Comparison of ENCODE assay signal across 24 cellular contexts in genomic region chr22:19975707-19976035, GRCh38. TPM values are rescaled to one million over a fixed set of nuclear protein-coding genes. Genes with fewer than 3 reads are reported as not detected.
DNase-seq lines count a peak whose midpoint lies in the region; ATAC-seq and TF ChIP-seq lines count a peak whose summit lies in the region.
"Had no signal": no experiment of that assay in that cellular context is flagged by ENCODE, and none has a peak within 500 bp of the region (broad histone marks: within the 10 kb centered on the region; RNA-seq: fewer than 3 reads in every experiment).

No MANE protein-coding gene starts in this region.

- no peak overlapping the region for H2AFZ ChIP-seq in Loucy (ENCODE audit: low read length)

- no peaks in the 10 kb centered on the region for H3K27me3 Mint-ChIP-seq in natural killer cell treated with Interleukin-12 subunit alpha and Interleukin-12 subunit beta and Interleukin-15 and Interleukin-18, amount 100 ng/mL, for 72 hours

- no peaks in the 10 kb centered on the region for H3K79me2 ChIP-seq in Loucy (ENCODE audit: insufficient read depth, low read length)

- no peaks in the 10 kb centered on the region for H3K9me3 Mint-ChIP-seq in natural killer cell treated with Interleukin-12 subunit alpha and Interleukin-12 subunit beta and Interleukin-15 and Interleukin-18, amount 100 ng/mL, for 72 hours

- ATAC-seq in natural killer cell treated with Interleukin-12 subunit alpha and Interleukin-12 subunit beta and Interleukin-15 and Interleukin-18, amount 100 ng/mL, for 72 hours: no peak
- no peak for ATAC-seq in GM21381 (IDR thresholded peaks at IDR 0.05; ENCODE audit: unreplicated experiment)
- ATAC-seq: activated CD8-positive, alpha-beta T cell treated with anti-CD3 and anti-CD28 coated beads, Interleukin-2, amount 10 ng/mL, durations not matched to agents 7 days and 5 days; Right ventricle myocardium inferior had no signal

- no peaks in the 10 kb centered on the region for H3K36me3 Mint-ChIP-seq in natural killer cell treated with Interleukin-12 subunit alpha and Interleukin-12 subunit beta and Interleukin-15 and Interleukin-18, amount 100 ng/mL, for 72 hours

- no peak for TF ChIP-seq CTCF in Loucy (conservative IDR thresholded peaks at IDR 0.05; ENCODE audit: low read length)

- H3K27ac ChIP-seq in BLaER1 treated with 17β-estradiol and CSF1 and Interleukin-3, amounts not matched to agents 10 nM and 100 nM: peak overlapping the region in 8 of 11 experiments; percentile 15 to 85 (median 72); a peak in 15 of 22 replicates
- peak overlapping the region; percentile 44 for H3K27ac ChIP-seq in caudate nucleus (ENCODE audit: low read depth, low read length)
- H3K27ac ChIP-seq: foreskin keratinocyte had no signal

- H3K9ac ChIP-seq in BLaER1 treated with 17β-estradiol and CSF1 and Interleukin-3, amounts not matched to agents 10 nM and 100 nM: peak overlapping the region in 9 of 11 experiments; percentile 1 to 76 (median 57); a peak in 13 of 22 replicates
- peak overlapping the region; percentile 70 for H3K9ac ChIP-seq in Loucy (ENCODE audit: low read depth, low read length, poor library complexity, severe bottlenecking)

- peaks cover 20 to 34% of the 10 kb centered on the region in 2 donors for H3K4me1 Mint-ChIP-seq in natural killer cell treated with Interleukin-12 subunit alpha and Interleukin-12 subunit beta and Interleukin-15 and Interleukin-18, amount 100 ng/mL, for 72 hours (ENCODE audit: low read depth in 2 of 2)

- peaks cover 0 to 76% (median 17%) of the 10 kb centered on the region in 11 experiments; a peak in 16 of 22 replicates for H4K20me1 ChIP-seq in BLaER1 treated with 17β-estradiol and CSF1 and Interleukin-3, amounts not matched to agents 10 nM and 100 nM
- no peaks in the 10 kb centered on the region for H4K20me1 ChIP-seq in Loucy (ENCODE audit: insufficient read depth, low read length, poor library complexity, severe bottlenecking)

- H3K9me3 ChIP-seq in BLaER1 treated with 17β-estradiol and CSF1 and Interleukin-3, amounts not matched to agents 10 nM and 100 nM (replicated peaks in 1 of 11): no peaks in the 10 kb centered on the region
- no peaks in the 10 kb centered on the region for H3K9me3 ChIP-seq in Loucy (ENCODE audit: insufficient read depth, low read depth, low read length)
- H3K9me3 ChIP-seq: stomach, upper lobe of left lung had no signal

- peak overlapping the region; percentile 18 to 92 (median 81); a peak in 20 of 22 replicates for H3K4me2 ChIP-seq in BLaER1 treated with 17β-estradiol and CSF1 and Interleukin-3, amounts not matched to agents 10 nM and 100 nM
- peak overlapping the region; percentile 78 for H3K4me2 ChIP-seq in Loucy (ENCODE audit: low read depth, low read length, poor library complexity, severe bottlenecking)

- no peaks in the 10 kb centered on the region for H3K9me2 ChIP-seq in Loucy (replicated peaks; ENCODE audit: low read depth, low read length)

- H3F3A ChIP-seq in Loucy (ENCODE audit: low read depth): 0 out of 2 replicates have a peak, but pooled peaks cover 5% of the 10 kb centered on the region

- H3K4me3 Mint-ChIP-seq in natural killer cell treated with Interleukin-12 subunit alpha and Interleukin-12 subunit beta and Interleukin-15 and Interleukin-18, amount 100 ng/mL, for 72 hours: no peak overlapping the region
- H3K4me3 Mint-ChIP-seq: activated CD8-positive, alpha-beta T cell treated with anti-CD3 and anti-CD28 coated beads, Interleukin-2, amount 10 ng/mL, durations not matched to agents 7 days and 5 days had no signal

- H3K4me1 ChIP-seq in BLaER1 treated with 17β-estradiol and CSF1 and Interleukin-3, amounts not matched to agents 10 nM and 100 nM: peaks cover 9 to 55% (median 38%) of the 10 kb centered on the region in 10 experiments
- H3K4me1 ChIP-seq in Loucy (ENCODE audit: insufficient read depth, low read length, poor library complexity, severe bottlenecking): peaks cover 26% of the 10 kb centered on the region

- peak overlapping the region; percentile 58 to 83 for H3K27ac Mint-ChIP-seq in natural killer cell treated with Interleukin-12 subunit alpha and Interleukin-12 subunit beta and Interleukin-15 and Interleukin-18, amount 100 ng/mL, for 72 hours

- H3K4me3 ChIP-seq in BLaER1 treated with 17β-estradiol and CSF1 and Interleukin-3, amounts not matched to agents 10 nM and 100 nM: peak overlapping the region in 1 of 10 experiments; percentile 22; a peak in 1 of 20 replicates
- peak overlapping the region; percentile 51 for H3K4me3 ChIP-seq in Loucy (ENCODE audit: low read length, poor library complexity, severe bottlenecking)
- H3K4me3 ChIP-seq: dorsolateral prefrontal cortex, lung, stomach, upper lobe of left lung had no signal

- H3K36me3 ChIP-seq in BLaER1 treated with 17β-estradiol and CSF1 and Interleukin-3, amounts not matched to agents 10 nM and 100 nM: peaks cover 0 to 62% (median 40%) of the 10 kb centered on the region in 11 experiments; a peak in 16 of 22 replicates
- H3K36me3 ChIP-seq in Loucy (ENCODE audit: insufficient read depth, low read length): no peaks in the 10 kb centered on the region

- no peak for DNase-seq in caudate nucleus (lab: John Stamatoyannopoulos, UW)
- no peak for DNase-seq in natural killer cell treated with Interleukin-12 subunit alpha and Interleukin-12 subunit beta and Interleukin-15 and Interleukin-18, amount 100 ng/mL, for 72 hours (ENCODE audit: low spot score)
- DNase-seq in NCI-H1092 (lab: John Stamatoyannopoulos, UW): no peak
- DNase-seq in kidney tubule cell (ENCODE audit: low spot score): no peak
- DNase-seq in NCI-H2171 (lab: John Stamatoyannopoulos, UW): no peak
- DNase-seq: activated CD4-positive, CD25-positive, alpha-beta regulatory T cell treated with anti-CD3 and anti-CD28 coated beads, Interleukin-2, amount 50 U/mL, for 72 hours; activated CD8-positive, alpha-beta T cell treated with anti-CD3 and anti-CD28 coated beads, Interleukin-2, amount 10 ng/mL, durations not matched to agents 7 days and 5 days; activated naive CD4-positive, alpha-beta T cell; DMS 273 treated with DMSO at 0.1 percent for 48 hours; erythroblast; islet precursor cell; NCI-H1694 treated with DMSO at 0.1 percent for 48 hours; occipital lobe; stimulated activated CD4-positive, alpha-beta T cell treated with anti-CD3 and anti-CD28 coated beads, Interleukin-4, amount 100 ng/mL, for 4 hours; stomach; T1000 had no signal

- H3K27me3 ChIP-seq in BLaER1 treated with 17β-estradiol and CSF1 and Interleukin-3, amounts not matched to agents 10 nM and 100 nM: no peaks in the 10 kb centered on the region
- H3K27me3 ChIP-seq in Loucy (ENCODE audit: insufficient read depth, low read length, poor library complexity, severe bottlenecking): no peaks in the 10 kb centered on the region
- H3K27me3 ChIP-seq: dorsolateral prefrontal cortex, foreskin keratinocyte, stomach, upper lobe of left lung had no signal

RNA-seq across cellular contexts. Expression of gene TXNRD2, which starts 34.1 kb away (rescaled TPM):
- 10 to 100 TPM; 29.9 to 34.3 TPM for total RNA-seq in natural killer cell treated with Interleukin-12 subunit alpha and Interleukin-12 subunit beta and Interleukin-15 and Interleukin-18, amount 100 ng/mL, for 72 hours

RNA-seq across cellular contexts. Expression of gene COMT, which starts 34.1 kb away (rescaled TPM):
- 100 to 1,000 TPM; 141 to 223 TPM for total RNA-seq in natural killer cell treated with Interleukin-12 subunit alpha and Interleukin-12 subunit beta and Interleukin-15 and Interleukin-18, amount 100 ng/mL, for 72 hours

RNA-seq across cellular contexts. Expression of gene ARVCF, which starts 41.0 kb away (rescaled TPM):
- total RNA-seq in natural killer cell treated with Interleukin-12 subunit alpha and Interleukin-12 subunit beta and Interleukin-15 and Interleukin-18, amount 100 ng/mL, for 72 hours: 1 to 10 TPM; 3.7 to 3.8 TPM

RNA-seq across cellular contexts. Expression of gene TANGO2, which starts 45.2 kb away (rescaled TPM):
- 10 to 100 TPM; 50.5 to 61.6 TPM for total RNA-seq in natural killer cell treated with Interleukin-12 subunit alpha and Interleukin-12 subunit beta and Interleukin-15 and Interleukin-18, amount 100 ng/mL, for 72 hours
